Comparison of ENCODE assay signal across 25 cellular contexts in genomic region chr10:131882590-131883451, GRCh38.
"Had no signal": no experiment of that assay in that cellular context is flagged by ENCODE, and none has a peak within 500 bp of the region (broad histone marks: within the 10 kb centered on the region; RNA-seq: fewer than 3 reads in every experiment).

No MANE protein-coding gene starts in this region.

- H3K79me2 ChIP-seq: hepatocyte, parathyroid adenoma had no signal

- H3K27ac ChIP-seq: colonic mucosa, esophagus muscularis mucosa, foreskin keratinocyte, gastroesophageal sphincter, heart left ventricle, hepatocyte, left lung, parathyroid adenoma, testis, tibial artery, upper lobe of left lung had no signal

- H3K9ac ChIP-seq: parathyroid adenoma had no signal

- H3K4me1 ChIP-seq: parathyroid adenoma, testis had no signal

- H3K4me3 ChIP-seq: colonic mucosa, esophagus muscularis mucosa, gastroesophageal sphincter, heart left ventricle, hepatocyte, left lung, mucosa of descending colon, smooth muscle cell, testis, tibial artery, upper lobe of left lung had no signal

- H3K4me2 ChIP-seq: hepatocyte, smooth muscle cell had no signal

- DNase-seq: colonic mucosa; effector CD8-positive, alpha-beta T cell; foreskin keratinocyte; heart left ventricle; left cardiac atrium; mesenchymal stem cell; mucosa of descending colon; naive B cell; stimulated activated CD4-positive, alpha-beta T cell treated with anti-CD3 and anti-CD28 coated beads, Interleukin-2, amount 100 ng/mL, for 24 hours; stimulated activated CD4-positive, alpha-beta T cell treated with anti-CD3 and anti-CD28 coated beads, Interleukin-4, amount 100 ng/mL, for 24 hours; stimulated activated naive CD4-positive, alpha-beta T cell treated with Interleukin-2 at 50 U/mL for 16 hours; testis; upper lobe of left lung had no signal

- H2AFZ ChIP-seq: hepatocyte, parathyroid adenoma had no signal

- H3K9me3 ChIP-seq: colonic mucosa, esophagus muscularis mucosa, gastroesophageal sphincter, heart left ventricle, left lung, mucosa of descending colon, testis, tibial artery, upper lobe of left lung had no signal

- FAIRE-seq: endothelial cell of umbilical vein, urothelium cell line had no signal

- H3K36me3 ChIP-seq: colonic mucosa, esophagus muscularis mucosa, gastroesophageal sphincter, heart left ventricle, left lung, tibial artery, upper lobe of left lung had no signal

- H3K27me3 ChIP-seq: colonic mucosa, hepatocyte, testis, upper lobe of left lung had no signal

- ATAC-seq: foreskin keratinocyte; gastroesophageal sphincter; heart left ventricle; left cardiac atrium; left lung; mucosa of descending colon; natural killer cell treated with Interleukin-12 subunit alpha and Interleukin-12 subunit beta and Interleukin-15 and Interleukin-18, amount 100 ng/mL, for 72 hours; sciatic nerve; stimulated activated effector memory CD8-positive, alpha-beta T cell treated with anti-CD3 and anti-CD28 coated beads, Interleukin-12 subunit alpha, Interleukin-12 subunit beta, amount 100 ng/mL, for 72 hours had no signal
